In genomic region chr9:74775401-74775800, GRCh38 we compare ENCODE assay signal across 15 cellular contexts.
DNase-seq lines count a peak whose midpoint lies in the region; ATAC-seq and TF ChIP-seq lines count a peak whose summit lies in the region.
"Had no signal": no experiment of that assay in that cellular context is flagged by ENCODE, and none has a peak within 500 bp of the region (broad histone marks: within the 10 kb centered on the region; RNA-seq: fewer than 3 reads in every experiment).

No MANE protein-coding gene starts in this region.

- H3K27ac ChIP-seq in mesenchymal stem cell (ENCODE audit: low read length, poor library complexity, severe bottlenecking) = no peak overlapping the region
- no peak overlapping the region for H3K27ac ChIP-seq in psoas muscle
- H3K27ac ChIP-seq: BLaER1 treated with 17β-estradiol and CSF1 and Interleukin-3, amounts not matched to agents 10 nM and 100 nM; HL-60 had no signal

- H2BK15ac ChIP-seq in mesenchymal stem cell (ENCODE audit: low read depth, poor library complexity, severe bottlenecking) = no peak overlapping the region

- H2BK5ac ChIP-seq in mesenchymal stem cell (ENCODE audit: low read depth, low read length, poor library complexity, severe bottlenecking) = no peak overlapping the region

- H3K23ac ChIP-seq in mesenchymal stem cell (ENCODE audit: low read length in 2 of 2) = no peak overlapping the region

- H3K36me3 ChIP-seq in mesenchymal stem cell (ENCODE audit: control insufficient read depth in 1 of 2, insufficient read depth in 2 of 2, low read depth in 1 of 2, low read length in 2 of 2) (no peaks in the 10 kb centered on the region), psoas muscle (ENCODE audit: insufficient read depth in 1 of 2, low read depth in 1 of 2) (no peaks in the 10 kb centered on the region)
- H3K36me3 ChIP-seq: BLaER1 treated with 17β-estradiol and CSF1 and Interleukin-3, amounts not matched to agents 10 nM and 100 nM; HAP-1 had no signal

- no peak overlapping the region for H3K4ac ChIP-seq in mesenchymal stem cell (ENCODE audit: low read depth in 1 of 2, low read length in 2 of 2)

- ATAC-seq in psoas muscle (no peak), HG03175 (IDR thresholded peaks at IDR 0.05; ENCODE audit: unreplicated experiment) (no peak), HG03025 (IDR thresholded peaks at IDR 0.05; ENCODE audit: low FRiP score, unreplicated experiment) (no peak)

- intact Hi-C loops in psoas muscle (cut with DNase I) = loop anchor here (1.0 to 2.0 kb wide), 3 partner anchors 227 to 303 kb away; no protein-coding TSS in a partner anchor

- peak overlapping the region; percentile 27 for H3K9ac ChIP-seq in mesenchymal stem cell (ENCODE audit: low read length)

- TF ChIP-seq CTCF in fibroblast of mammary gland (conservative IDR thresholded peaks at IDR 0.05; ENCODE audit: control insufficient read depth, insufficient read depth, low read depth, low read length) = no peak
- TF ChIP-seq CTCF in psoas muscle (IDR thresholded peaks at IDR 0.05) = no peak

- H3K79me1 ChIP-seq in mesenchymal stem cell (replicated peaks; ENCODE audit: low read length, poor library complexity, severe bottlenecking) = no peaks in the 10 kb centered on the region

- 91% methylated on average over 5 of the region's 5 CpGs for WGBS in mesenchymal stem cell
- 78 to 86% (median 80%) methylated on average over 5 of the region's 5 CpGs for WGBS in psoas muscle, 3 donors

- no peak overlapping the region for H2AK5ac ChIP-seq in mesenchymal stem cell (ENCODE audit: low read length, severe bottlenecking)

- DNase-seq in amniotic epithelial cell (ENCODE audit: low read depth) = peak; percentile 25
- peak; percentile 28 for DNase-seq in fibroblast of mammary gland (ENCODE audit: low read depth)
- DNase-seq in mesenchymal stem cell = no peak
- DNase-seq in superior temporal gyrus (ENCODE audit: extremely low spot score) = peak; percentile 49
- no peak for DNase-seq in psoas muscle
- DNase-seq in COLO668 (lab: John Stamatoyannopoulos, UW; ENCODE audit: unreplicated experiment) = no peak
- DNase-seq: Calu3; CD4-positive, CD25-positive, alpha-beta regulatory T cell; DMS 273 treated with DMSO at 0.1 percent for 48 hours; HFFc6 had no signal

- no peak overlapping the region for H4K8ac ChIP-seq in mesenchymal stem cell (ENCODE audit: low read length)

- no peak overlapping the region for H3K4me2 ChIP-seq in mesenchymal stem cell (ENCODE audit: low read length, poor library complexity, severe bottlenecking)

- no peak overlapping the region for H3K14ac ChIP-seq in mesenchymal stem cell (ENCODE audit: low read length in 2 of 2)

- H2AFZ ChIP-seq in mesenchymal stem cell (ENCODE audit: low read depth, low read length) = no peak overlapping the region

- H2BK12ac ChIP-seq in mesenchymal stem cell (ENCODE audit: low read length in 2 of 2) = no peak overlapping the region

- H3K4me3 ChIP-seq in fibroblast of mammary gland (ENCODE audit: control insufficient read depth, low read depth, low read length) (no peak overlapping the region), mesenchymal stem cell (ENCODE audit: insufficient read depth in 1 of 2, low read depth in 1 of 2, low read length in 2 of 2) (no peak overlapping the region), psoas muscle (no peak overlapping the region)
- H3K4me3 ChIP-seq: BLaER1 treated with 17β-estradiol and CSF1 and Interleukin-3, amounts not matched to agents 10 nM and 100 nM; HAP-1 had no signal

- no peak overlapping the region for H2BK120ac ChIP-seq in mesenchymal stem cell (ENCODE audit: low read depth, low read length)

- H4K91ac ChIP-seq in mesenchymal stem cell (ENCODE audit: low read length) = no peak overlapping the region

- H3K9me3 ChIP-seq in mesenchymal stem cell (ENCODE audit: control insufficient read depth, low read length) (no peaks in the 10 kb centered on the region), psoas muscle (no peaks in the 10 kb centered on the region)
- H3K9me3 ChIP-seq: HAP-1 had no signal

- H3K4me1 ChIP-seq in mesenchymal stem cell (ENCODE audit: control insufficient read depth, insufficient read depth, low read depth, low read length) = peaks cover 3% of the 10 kb centered on the region
- H3K4me1 ChIP-seq in psoas muscle = no peaks in the 10 kb centered on the region
- H3K4me1 ChIP-seq: HAP-1 had no signal

- H3K18ac ChIP-seq in mesenchymal stem cell (ENCODE audit: low read depth in 1 of 2, low read length in 2 of 2) = no peak overlapping the region

- H3K27me3 ChIP-seq in mesenchymal stem cell (ENCODE audit: control insufficient read depth in 1 of 2, insufficient read depth in 1 of 2, low read length in 2 of 2) (no peaks in the 10 kb centered on the region), psoas muscle (ENCODE audit: insufficient read depth in 3 of 3, low read length in 2 of 3) (peaks cover 0 to 8% (median 0%) of the 10 kb centered on the region in 3 donors)
- H3K27me3 ChIP-seq: BLaER1 treated with 17β-estradiol and CSF1 and Interleukin-3, amounts not matched to agents 10 nM and 100 nM had no signal

Comparison
In these comparisons a context has a peak if more than half of its experiments do, and no peak if none do; other contexts are left out.
1. DNase-seq: peak in amniotic epithelial cell (single experiment), fibroblast of mammary gland (single experiment) and superior temporal gyrus (single experiment); none in mesenchymal stem cell (single experiment), psoas muscle (0 of 2) and COLO668 (single experiment).